ENCODE assay signal across 12 cellular contexts in the genomic region with DNA sequence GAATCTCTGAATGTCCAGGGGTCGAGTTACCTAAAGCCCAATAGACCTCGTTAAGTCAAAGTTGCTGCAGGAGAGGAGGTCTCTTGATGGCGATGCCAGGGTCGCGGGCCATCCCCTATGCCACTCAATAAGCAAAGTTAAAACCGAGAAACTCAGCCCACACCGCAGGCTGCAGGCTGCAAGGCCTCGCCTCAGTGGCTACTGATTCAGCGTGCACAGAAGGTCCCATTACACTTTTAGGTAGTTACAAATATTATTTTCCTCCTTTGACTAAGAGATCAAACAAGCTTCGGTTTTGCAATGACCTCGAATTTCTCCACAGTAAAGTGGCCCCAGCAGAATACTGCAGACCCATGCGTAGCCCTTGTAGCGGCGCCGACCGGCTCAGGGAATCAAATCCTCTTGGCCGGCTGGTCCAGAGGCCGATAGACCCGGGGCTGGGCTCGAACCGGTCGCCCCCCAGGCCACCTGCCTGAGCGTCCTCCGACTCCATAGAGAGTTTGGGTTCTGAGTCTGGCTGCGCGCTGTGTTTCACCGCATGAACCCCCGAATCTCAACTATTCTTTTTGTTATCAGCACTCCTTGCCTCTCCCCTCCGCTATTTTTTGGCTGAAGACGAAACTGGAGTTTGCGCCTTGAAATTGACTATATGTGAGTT. TPM values are rescaled to one million over a fixed set of nuclear protein-coding genes. Genes with fewer than 3 reads are reported as not detected.
A peak's percentile ranks its signal among the peaks of the same experiment; 100 is the strongest.
DNase-seq lines count a peak whose midpoint lies in the region; ATAC-seq and TF ChIP-seq lines count a peak whose summit lies in the region.
"Had no signal": no experiment of that assay in that cellular context is flagged by ENCODE, and none has a peak within 500 bp of the region (broad histone marks: within the 10 kb centered on the region; RNA-seq: fewer than 3 reads in every experiment).

No MANE protein-coding gene starts in this region.

- H3K79me2 ChIP-seq in DND-41 (ENCODE audit: insufficient read depth, low read length), result no peaks in the 10 kb centered on the region

- H3K36me3 Mint-ChIP-seq in activated CD8-positive, alpha-beta T cell treated with anti-CD3 and anti-CD28 coated beads, Interleukin-2, amount 10 ng/mL, durations not matched to agents 7 days and 5 days (ENCODE audit: low read depth), result peaks cover 3% of the 10 kb centered on the region

- no peaks in the 10 kb centered on the region for H3K9me3 Mint-ChIP-seq in activated CD8-positive, alpha-beta T cell treated with anti-CD3 and anti-CD28 coated beads, Interleukin-2, amount 10 ng/mL, durations not matched to agents 7 days and 5 days (ENCODE audit: insufficient read depth)

- intact Hi-C loops in prostate gland (cut with DNase I), result no loop called here

- H3K27ac ChIP-seq in DND-41 (ENCODE audit: low read length), result no peak overlapping the region
- no peak overlapping the region for H3K27ac ChIP-seq in prostate gland
- no peak overlapping the region for H3K27ac ChIP-seq in RWPE1

- 55% methylated on average over 31 of the region's 31 CpGs for WGBS in prostate gland

- no peak overlapping the region for H3K27ac Mint-ChIP-seq in activated CD8-positive, alpha-beta T cell treated with anti-CD3 and anti-CD28 coated beads, Interleukin-2, amount 10 ng/mL, durations not matched to agents 7 days and 5 days

- H3K9ac ChIP-seq in DND-41 (ENCODE audit: low read depth, low read length), result no peak overlapping the region

- CTCF ChIA-PET in activated CD8-positive, alpha-beta T cell treated with anti-CD3 and anti-CD28 coated beads, Interleukin-2, amount 10 ng/mL, durations not matched to agents 7 days and 5 days (lab: Charles Lee), result interaction anchor here (1.2 kb wide), 1 partner anchor 25 kb away, joined by 5 read pairs; no protein-coding TSS in a partner anchor
- CTCF ChIA-PET in RWPE1 (lab: Yijun Ruan, JAX), result interaction anchor here (0.6 kb wide), 3 partner anchors 62 to 981 kb away, joined by 3 to 5 read pairs (median 3); no protein-coding TSS in a partner anchor

- peak overlapping the region; percentile 69 for H3K4me3 Mint-ChIP-seq in activated CD8-positive, alpha-beta T cell treated with anti-CD3 and anti-CD28 coated beads, Interleukin-2, amount 10 ng/mL, durations not matched to agents 7 days and 5 days

- DNase-seq in DND-41 (no peak), kidney epithelial cell (ENCODE audit: low read depth) (no peak), prostate gland (ENCODE audit: low spot score) (no peak), RWPE1 (ENCODE audit: low spot score) (no peak)
- DNase-seq in activated CD8-positive, alpha-beta T cell treated with anti-CD3 and anti-CD28 coated beads, Interleukin-2, amount 10 ng/mL, durations not matched to agents 7 days and 5 days, result no peak
- DNase-seq: Caco-2; effector CD8-positive, alpha-beta T cell had no signal

- TF ChIP-seq CTCF in DND-41 (IDR thresholded peaks at IDR 0.05; ENCODE audit: borderline replicate concordance, extremely low read depth, low read length, poor library complexity, severe bottlenecking) (peak; percentile 1), kidney epithelial cell (IDR thresholded peaks at IDR 0.05; ENCODE audit: insufficient read depth, low read length, poor library complexity, severe bottlenecking) (no peak), prostate gland (IDR thresholded peaks at IDR 0.05) (no peak), RWPE1 (conservative IDR thresholded peaks at IDR 0.05; ENCODE audit: low read depth) (no peak)

- POLR2A ChIA-PET in activated CD8-positive, alpha-beta T cell treated with anti-CD3 and anti-CD28 coated beads, Interleukin-2, amount 10 ng/mL, durations not matched to agents 7 days and 5 days (lab: Charles Lee), result no interaction called here
- POLR2A ChIA-PET in RWPE1 (lab: Yijun Ruan, JAX; ENCODE audit: low non-redundant PET), result no interaction called here

- H3K9me3 ChIP-seq in DND-41 (ENCODE audit: insufficient read depth, low read length, severe bottlenecking) (no peaks in the 10 kb centered on the region), prostate gland (no peaks in the 10 kb centered on the region)
- H3K9me3 ChIP-seq: Caco-2 had no signal

- no peaks in the 10 kb centered on the region for H3K4me1 ChIP-seq in DND-41 (ENCODE audit: insufficient read depth, low read length)
- no peaks in the 10 kb centered on the region for H3K4me1 ChIP-seq in prostate gland (replicated peaks)
- H3K4me1 ChIP-seq: Caco-2 had no signal

- H3K4me2 ChIP-seq in DND-41 (ENCODE audit: insufficient read depth, low read length), result no peak overlapping the region

- no peak for TF ChIP-seq POLR2A in prostate gland (IDR thresholded peaks at IDR 0.05)

- H2AFZ ChIP-seq in DND-41 (ENCODE audit: low read depth, low read length), result no peak overlapping the region

- ATAC-seq in DND-41 (ENCODE audit: insufficient read depth, low read depth) (no peak), GM21381 (IDR thresholded peaks at IDR 0.05; ENCODE audit: unreplicated experiment) (peak; percentile 53), GM21619 (IDR thresholded peaks at IDR 0.05; ENCODE audit: unreplicated experiment) (no peak), HG03175 (IDR thresholded peaks at IDR 0.05; ENCODE audit: unreplicated experiment) (no peak)
- ATAC-seq in activated CD8-positive, alpha-beta T cell treated with anti-CD3 and anti-CD28 coated beads, Interleukin-2, amount 10 ng/mL, durations not matched to agents 7 days and 5 days, result no peak
- ATAC-seq: K562 had no signal

- H3K4me1 Mint-ChIP-seq in activated CD8-positive, alpha-beta T cell treated with anti-CD3 and anti-CD28 coated beads, Interleukin-2, amount 10 ng/mL, durations not matched to agents 7 days and 5 days (ENCODE audit: low read depth), result peaks cover 10% of the 10 kb centered on the region

- H3K27me3 Mint-ChIP-seq in activated CD8-positive, alpha-beta T cell treated with anti-CD3 and anti-CD28 coated beads, Interleukin-2, amount 10 ng/mL, durations not matched to agents 7 days and 5 days (ENCODE audit: low read depth), result peaks cover 35% of the 10 kb centered on the region

- H3K27me3 ChIP-seq in DND-41 (ENCODE audit: insufficient read depth, low read length, poor library complexity), result no peaks in the 10 kb centered on the region
- H3K27me3 ChIP-seq in kidney epithelial cell (ENCODE audit: control insufficient read depth, insufficient read depth, low read length), result peaks cover 32% of the 10 kb centered on the region
- no peaks in the 10 kb centered on the region for H3K27me3 ChIP-seq in prostate gland (replicated peaks; ENCODE audit: insufficient read depth)

- H3K36me3 ChIP-seq in DND-41 (ENCODE audit: insufficient read depth, low read length) (peaks cover 12% of the 10 kb centered on the region), kidney epithelial cell (ENCODE audit: control insufficient read depth, insufficient read depth, low read length) (no peaks in the 10 kb centered on the region), prostate gland (no peaks in the 10 kb centered on the region)

- H4K20me1 ChIP-seq in DND-41 (ENCODE audit: insufficient read depth, low read length), result 0 out of 2 replicates have a peak, but pooled peaks cover 3% of the 10 kb centered on the region

- H3K4me3 ChIP-seq in DND-41 (ENCODE audit: low read depth in 1 of 2, low read length in 2 of 2), result no peak overlapping the region
- H3K4me3 ChIP-seq in kidney epithelial cell (ENCODE audit: low read depth, low read length), result peak overlapping the region; percentile 32
- peak overlapping the region in 1 of 2 donors; percentile 45 for H3K4me3 ChIP-seq in prostate gland
- H3K4me3 ChIP-seq: K562 had no signal

RNA-seq across cellular contexts. Expression of gene C1QL3, which starts 2.3 kb away (rescaled TPM):
- not detected for total RNA-seq in activated CD8-positive, alpha-beta T cell treated with anti-CD3 and anti-CD28 coated beads, Interleukin-2, amount 10 ng/mL, durations not matched to agents 7 days and 5 days
- total RNA-seq in kidney epithelial cell, result 0.41 and 0.96 TPM in 2 replicates
- 1 to 10 TPM in 1 of 2 donors, not detected in 1; 2.6 TPM for total RNA-seq in prostate gland
- total RNA-seq: Caco-2, K562, lung microvascular endothelial cell had no signal
